Comparison of ENCODE assay signal across 8 cellular contexts in genomic region chr9:39611449-39612215, GRCh38.
DNase-seq lines count a peak whose midpoint lies in the region; ATAC-seq lines count a peak whose summit lies in the region.
"Not testable (repeated sequence)": the region's sequence is repeated elsewhere in the genome, so short reads cannot be mapped to it uniquely, and the experiment has no call there.

No MANE protein-coding gene starts in this region.

- H3K4me1 Mint-ChIP-seq in stimulated activated naive B cell treated with anti-CD40 and anti-IgM and Interleukin-4, amounts not matched to agents 10 μg/mL and 1 μg/mL and 100 μg/mL, for 72 hours, result not testable (repeated sequence)

- not testable (repeated sequence) for H3K9me3 Mint-ChIP-seq in stimulated activated naive B cell treated with anti-CD40 and anti-IgM and Interleukin-4, amounts not matched to agents 10 μg/mL and 1 μg/mL and 100 μg/mL, for 72 hours

- H3K36me3 Mint-ChIP-seq in stimulated activated naive B cell treated with anti-CD40 and anti-IgM and Interleukin-4, amounts not matched to agents 10 μg/mL and 1 μg/mL and 100 μg/mL, for 72 hours, result not testable (repeated sequence)

- H3K27me3 Mint-ChIP-seq in stimulated activated naive B cell treated with anti-CD40 and anti-IgM and Interleukin-4, amounts not matched to agents 10 μg/mL and 1 μg/mL and 100 μg/mL, for 72 hours, result not testable (repeated sequence)

- not testable (repeated sequence) for H3K4me3 Mint-ChIP-seq in stimulated activated naive B cell treated with anti-CD40 and anti-IgM and Interleukin-4, amounts not matched to agents 10 μg/mL and 1 μg/mL and 100 μg/mL, for 72 hours

- DNase-seq in stimulated activated naive B cell treated with anti-CD40 and anti-IgM and Interleukin-4, amounts not matched to agents 10 μg/mL and 1 μg/mL and 100 μg/mL, for 72 hours, result not testable (repeated sequence)

- ATAC-seq in GM18858 (IDR thresholded peaks at IDR 0.05; ENCODE audit: unreplicated experiment) (peak; percentile 95), GM19395 (IDR thresholded peaks at IDR 0.05; ENCODE audit: unreplicated experiment) (peak; percentile 99), GM21528 (IDR thresholded peaks at IDR 0.05; ENCODE audit: low FRiP score, unreplicated experiment) (peak; percentile 98), HG02763 (IDR thresholded peaks at IDR 0.05; ENCODE audit: unreplicated experiment) (peak; percentile 89), HG03064 (IDR thresholded peaks at IDR 0.05; ENCODE audit: low read depth, unreplicated experiment) (peak; percentile 99), HG03439 (IDR thresholded peaks at IDR 0.05; ENCODE audit: unreplicated experiment) (peak; percentile 99)
- peak; percentile 27 to 46 for ATAC-seq in activated CD4-positive, CD25-positive, alpha-beta regulatory T cell treated with anti-CD3 and anti-CD28 coated beads, Interleukin-2, amount 50 U/mL, for 24 hours
- ATAC-seq in stimulated activated naive B cell treated with anti-CD40 and anti-IgM and Interleukin-4, amounts not matched to agents 10 μg/mL and 1 μg/mL and 100 μg/mL, for 72 hours (replicated peaks), result peak; percentile 68 to 93

- not testable (repeated sequence) for H3K27ac Mint-ChIP-seq in stimulated activated naive B cell treated with anti-CD40 and anti-IgM and Interleukin-4, amounts not matched to agents 10 μg/mL and 1 μg/mL and 100 μg/mL, for 72 hours

Comparison
In these comparisons a context has a peak if more than half of its experiments do, and no peak if none do; other contexts are left out.
1. ATAC-seq: peak in every context shown above with its lines; median percentile 99 in GM19395; 99 in HG03064; 99 in HG03439; 98 in GM21528; 95 in GM18858; 89 in HG02763; 80 in stimulated activated naive B cell treated with anti-CD40 and anti-IgM and Interleukin-4, amounts not matched to agents 10 μg/mL and 1 μg/mL and 100 μg/mL, for 72 hours; 36 in activated CD4-positive, CD25-positive, alpha-beta regulatory T cell treated with anti-CD3 and anti-CD28 coated beads, Interleukin-2, amount 50 U/mL, for 24 hours.